16 cellular contexts compared by ENCODE assay signal in the genomic region with DNA sequence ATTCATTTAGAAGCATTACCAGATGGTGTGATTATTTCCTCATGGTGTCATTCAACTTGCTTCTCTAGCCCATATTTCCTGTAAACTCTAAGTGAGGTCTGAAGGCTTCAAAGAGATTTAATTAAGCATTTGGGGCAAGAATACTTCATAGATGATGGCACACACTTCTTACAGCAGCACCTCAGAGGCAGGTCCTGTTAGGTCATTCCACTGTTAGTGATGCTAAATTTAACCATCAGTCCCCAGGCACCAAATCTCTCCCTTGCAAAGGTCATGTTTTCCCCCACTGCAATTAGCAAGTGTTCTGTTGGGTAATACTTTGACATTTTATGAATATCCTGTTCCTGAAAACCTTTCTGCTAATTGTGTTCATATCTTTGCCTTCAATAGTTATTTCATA.
"Had no signal": no experiment of that assay in that cellular context is flagged by ENCODE, and none has a peak within 500 bp of the region (broad histone marks: within the 10 kb centered on the region; RNA-seq: fewer than 3 reads in every experiment).

No MANE protein-coding gene starts in this region.

- H3K4me3 ChIP-seq: dorsolateral prefrontal cortex, esophagus muscularis mucosa, upper lobe of right lung had no signal

- H3K9me3 ChIP-seq: esophagus muscularis mucosa, upper lobe of right lung had no signal

- H3K27ac ChIP-seq: brain microvascular endothelial cell, dorsolateral prefrontal cortex, esophagus muscularis mucosa, upper lobe of right lung had no signal

- H3K27me3 ChIP-seq: brain microvascular endothelial cell, dorsolateral prefrontal cortex, esophagus muscularis mucosa, upper lobe of right lung had no signal

- H3K4me1 ChIP-seq: upper lobe of right lung had no signal

- DNase-seq: activated CD4-positive, alpha-beta T cell treated with anti-CD3 and anti-CD28 coated beads for 48 hours; activated CD8-positive, alpha-beta memory T cell treated with anti-CD3 and anti-CD28 coated beads for 24 hours; activated effector memory CD4-positive, alpha-beta T cell treated with Interleukin-2 at 50 U/mL for 16 hours; amniotic stem cell; brain microvascular endothelial cell; dorsolateral prefrontal cortex; immature natural killer cell; left colon; mammary epithelial cell; naive thymus-derived CD8-positive, alpha-beta T cell; stimulated activated CD4-positive, alpha-beta T cell treated with anti-CD3 and anti-CD28 coated beads, Interleukin-4, amount 100 ng/mL, for 1 hour; stimulated activated CD8-positive, alpha-beta memory T cell treated with anti-CD3 and anti-CD28 coated beads, Interleukin-4, amount 100 ng/mL, for 48 hours; T-cell; T1000; upper lobe of right lung had no signal
